ENCODE assay signal across 8 cellular contexts in the genomic region with DNA sequence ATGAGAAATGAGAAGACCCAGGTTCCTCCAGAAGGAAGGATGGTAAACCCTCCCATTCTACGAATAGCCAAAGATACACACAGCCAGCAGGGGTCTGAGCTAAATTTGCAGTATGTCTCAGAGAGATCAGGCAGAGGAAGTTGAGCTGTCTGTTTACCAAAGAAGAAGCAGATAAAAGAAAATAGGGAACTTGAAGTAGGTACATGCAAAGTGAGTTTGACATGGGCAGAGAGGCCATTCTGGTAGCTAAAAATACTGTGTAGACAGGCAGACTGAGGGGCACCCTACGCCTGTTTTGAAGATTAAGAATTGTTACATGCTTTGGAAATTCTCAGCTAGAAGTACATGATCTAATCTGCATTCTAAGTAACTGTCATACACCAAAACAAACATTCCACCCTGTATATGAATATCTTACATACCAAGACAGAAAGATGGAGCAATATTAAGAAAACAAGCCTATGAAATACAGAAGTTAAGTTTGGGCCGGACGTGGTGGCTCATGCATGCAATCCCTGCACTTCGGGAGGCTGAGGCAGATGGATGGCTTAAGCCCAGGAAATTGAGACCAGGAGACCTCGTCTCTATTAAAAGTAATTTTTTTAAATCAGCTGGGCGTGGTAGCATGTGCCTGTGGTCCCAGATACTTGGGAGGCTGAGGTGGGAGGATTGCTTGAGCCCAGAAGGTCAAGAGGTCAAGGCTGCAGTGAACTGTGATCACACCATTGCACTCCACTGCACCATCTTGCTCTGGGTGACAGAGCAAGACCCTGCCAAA.
DNase-seq lines count a peak whose midpoint lies in the region; ATAC-seq and TF ChIP-seq lines count a peak whose summit lies in the region.

No MANE protein-coding gene starts in this region.

- peak overlapping the region; percentile 60 for H3K27ac Mint-ChIP-seq in activated naive CD4-positive, alpha-beta T cell treated with anti-CD3 and anti-CD28 coated beads for 36 hours

- H3K4me3 ChIP-seq in fibroblast of pulmonary artery (replicated peaks; ENCODE audit: low read depth, low read length), result no peak overlapping the region

- peaks cover 7% of the 10 kb centered on the region for H3K9me3 Mint-ChIP-seq in activated naive CD4-positive, alpha-beta T cell treated with anti-CD3 and anti-CD28 coated beads for 36 hours

- peak; percentile 16 for TF ChIP-seq CTCF in fibroblast of pulmonary artery (IDR thresholded peaks at IDR 0.05; ENCODE audit: low read length, missing control alignments)

- peak overlapping the region; percentile 47 for H3K4me3 Mint-ChIP-seq in activated naive CD4-positive, alpha-beta T cell treated with anti-CD3 and anti-CD28 coated beads for 36 hours

- ATAC-seq in HG02885 (IDR thresholded peaks at IDR 0.05; ENCODE audit: poor library complexity, unreplicated experiment), result peak; percentile 87

- intact Hi-C loops in activated naive CD4-positive, alpha-beta T cell treated with anti-CD3 and anti-CD28 coated beads for 36 hours (cut with micrococcal nuclease), result no loop called here

- no peaks in the 10 kb centered on the region for H3K27me3 Mint-ChIP-seq in activated naive CD4-positive, alpha-beta T cell treated with anti-CD3 and anti-CD28 coated beads for 36 hours (ENCODE audit: low read depth)

- peaks cover 80% of the 10 kb centered on the region for H3K4me1 Mint-ChIP-seq in activated naive CD4-positive, alpha-beta T cell treated with anti-CD3 and anti-CD28 coated beads for 36 hours (ENCODE audit: low read depth)

- H3K36me3 Mint-ChIP-seq in activated naive CD4-positive, alpha-beta T cell treated with anti-CD3 and anti-CD28 coated beads for 36 hours (ENCODE audit: low read depth), result peaks cover 15% of the 10 kb centered on the region

- CTCF ChIA-PET in activated naive CD4-positive, alpha-beta T cell treated with anti-CD3 and anti-CD28 coated beads for 36 hours (lab: Charles Lee), result interaction anchor here (0.6 to 2.7 kb wide), 8 partner anchors 9 to 193 kb away, joined by 3 to 17 read pairs (median 4); no protein-coding TSS in a partner anchor

- peak; percentile 26 for DNase-seq in activated naive CD4-positive, alpha-beta T cell treated with anti-CD3 and anti-CD28 coated beads for 36 hours
- DNase-seq in activated naive CD4-positive, alpha-beta T cell treated with anti-CD3 and anti-CD28 coated beads, Interleukin-2, amount 50 U/mL, for 16 hours, result no peak
- DNase-seq in OCI-M2 (lab: John Stamatoyannopoulos, UW; ENCODE audit: unreplicated experiment), result peak; percentile 23
- DNase-seq in fibroblast of pulmonary artery (ENCODE audit: low read depth), result peak; percentile 67
- no peak for DNase-seq in DMS153 (lab: John Stamatoyannopoulos, UW)
- no peak for DNase-seq in superior temporal gyrus (ENCODE audit: extremely low spot score)
- no peak for DNase-seq in activated CD8-positive, alpha-beta memory T cell treated with anti-CD3 and anti-CD28 coated beads for 24 hours

Comparison
In these comparisons a context has a peak if more than half of its experiments do, and no peak if none do; other contexts are left out.
1. DNase-seq: peak in activated naive CD4-positive, alpha-beta T cell treated with anti-CD3 and anti-CD28 coated beads for 36 hours (single experiment), OCI-M2 (single experiment) and fibroblast of pulmonary artery (single experiment); none in activated naive CD4-positive, alpha-beta T cell treated with anti-CD3 and anti-CD28 coated beads, Interleukin-2, amount 50 U/mL, for 16 hours (single experiment), DMS153 (single experiment), superior temporal gyrus (single experiment) and activated CD8-positive, alpha-beta memory T cell treated with anti-CD3 and anti-CD28 coated beads for 24 hours (single experiment).